12 cellular contexts compared by ENCODE assay signal in the genomic region with DNA sequence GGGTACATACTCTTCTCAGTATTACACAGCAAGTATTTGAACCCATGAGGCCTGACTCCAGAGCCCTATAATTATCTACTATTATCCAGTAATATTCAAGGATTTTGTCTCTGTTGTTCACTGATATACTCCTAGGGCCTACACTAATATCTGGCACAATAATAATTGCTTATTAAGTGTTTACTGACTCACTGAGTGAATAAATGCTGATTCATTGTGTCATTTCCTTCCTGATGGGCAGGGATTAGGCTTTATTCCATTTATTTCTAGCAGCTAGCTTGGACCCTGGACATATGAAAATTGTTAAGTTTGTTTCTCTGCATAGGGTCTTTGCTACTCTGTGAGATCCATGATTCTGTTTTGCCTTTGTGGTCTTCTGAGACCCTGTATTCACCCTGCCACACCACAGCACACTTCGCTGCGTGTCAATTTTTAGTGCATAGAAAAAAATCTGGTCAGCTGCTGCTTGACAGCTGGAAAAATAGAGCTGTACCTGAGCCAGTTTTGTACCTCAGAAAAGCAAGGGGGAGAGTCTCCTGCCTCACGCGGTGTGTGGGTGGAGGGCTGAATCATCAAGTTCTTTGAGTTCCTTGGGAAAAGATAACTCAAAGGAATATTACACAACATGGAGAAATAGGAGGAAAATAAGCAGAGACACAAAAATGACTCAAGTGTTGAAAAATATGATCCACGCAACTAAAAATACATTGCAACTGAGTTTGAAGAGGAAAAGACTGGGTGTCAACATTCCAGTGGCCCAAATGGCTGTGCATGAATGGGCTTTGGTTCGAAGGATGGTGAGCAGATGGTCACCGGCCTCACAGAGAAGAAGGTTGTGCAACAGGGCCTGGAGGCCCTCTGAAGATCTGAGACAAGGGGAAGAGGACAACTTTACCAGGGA. TPM values are rescaled to one million over a fixed set of nuclear protein-coding genes. Genes with fewer than 3 reads are reported as not detected.
A peak's percentile ranks its signal among the peaks of the same experiment; 100 is the strongest.
DNase-seq lines count a peak whose midpoint lies in the region; ATAC-seq and TF ChIP-seq lines count a peak whose summit lies in the region.
"Had no signal": no experiment of that assay in that cellular context is flagged by ENCODE, and none has a peak within 500 bp of the region (broad histone marks: within the 10 kb centered on the region; RNA-seq: fewer than 3 reads in every experiment).

No MANE protein-coding gene starts in this region.

- intact Hi-C loops in gastrocnemius medialis (cut with DNase I; ENCODE audit: low total_unique reads) = no loop called here

- H3K9ac ChIP-seq in adipocyte (ENCODE audit: low read length) = peak overlapping the region; percentile 57

- H3K27ac ChIP-seq in gastrocnemius medialis = peak overlapping the region; percentile 27 to 51 (median 44)

- H3K4me3 ChIP-seq in adipocyte (ENCODE audit: low read length) = no peak overlapping the region
- H3K4me3 ChIP-seq in gastrocnemius medialis = no peak overlapping the region

- peak in 1 of 2 donors; percentile 8 for TF ChIP-seq POLR2A in gastrocnemius medialis (IDR thresholded peaks at IDR 0.05)

- peak; percentile 76 to 85 for ATAC-seq in gastrocnemius medialis
- ATAC-seq in HG02642 (IDR thresholded peaks at IDR 0.05; ENCODE audit: poor library complexity, unreplicated experiment) = no peak
- no peak for ATAC-seq in HG02571 (IDR thresholded peaks at IDR 0.05; ENCODE audit: unreplicated experiment)

- H3K36me3 ChIP-seq in adipocyte (ENCODE audit: control insufficient read depth, insufficient read depth, low read length, severe bottlenecking) (no peaks in the 10 kb centered on the region), gastrocnemius medialis (no peaks in the 10 kb centered on the region)

- no peaks in the 10 kb centered on the region for H3K27me3 ChIP-seq in adipocyte (replicated peaks; ENCODE audit: control insufficient read depth, insufficient read depth, low read length)
- H3K27me3 ChIP-seq in gastrocnemius medialis = no peaks in the 10 kb centered on the region

- in situ Hi-C loops in gastrocnemius medialis (cut with MboI; ENCODE audit: low sequenced_read_pairs in 4 of 4) = no loop called here

- H3K9me3 ChIP-seq in adipocyte (ENCODE audit: control insufficient read depth, low read length) (no peaks in the 10 kb centered on the region), gastrocnemius medialis (no peaks in the 10 kb centered on the region)

- peak; percentile 78 for DNase-seq in GM03348 (ENCODE audit: low spot score)
- peak; percentile 80 for DNase-seq in adipocyte (ENCODE audit: low read depth)
- peak; percentile 51 for DNase-seq in glomerular endothelial cell (ENCODE audit: extremely low read depth, low read depth, low spot score)
- DNase-seq in gastrocnemius medialis = peak; percentile 50 to 68
- no peak for DNase-seq in NCI-H2081 treated with DMSO at 0.1 percent for 48 hours (lab: John Stamatoyannopoulos, UW)
- DNase-seq in NCI-H345 (lab: John Stamatoyannopoulos, UW) = no peak
- DNase-seq: amniotic stem cell; islet precursor cell; NCI-H524; stimulated activated CD4-positive, alpha-beta T cell treated with anti-CD3 and anti-CD28 coated beads, Interleukin-2, amount 100 ng/mL, for 48 hours had no signal

- TF ChIP-seq CTCF in gastrocnemius medialis (IDR thresholded peaks at IDR 0.05 in 4 of 5, conservative IDR thresholded peaks at IDR 0.05 in 1 of 5) = no peak

- H3K4me1 ChIP-seq in adipocyte (ENCODE audit: control insufficient read depth, insufficient read depth, low read length) (peaks cover 61% of the 10 kb centered on the region), gastrocnemius medialis (peaks cover 0 to 9% of the 10 kb centered on the region in 2 donors)

RNA-seq across cellular contexts. Expression of a gene that starts 18.9 kb away (rescaled TPM):
- 3.8 and 8.1 TPM in 2 replicates for total RNA-seq in glomerular endothelial cell
- 1 to 10 TPM; 2.2 to 7.9 (median 3.7) TPM for total RNA-seq in gastrocnemius medialis

RNA-seq across cellular contexts. Expression of a gene that starts 59.1 kb away (rescaled TPM):
- not detected in 2 replicates for total RNA-seq in glomerular endothelial cell
- not detected for total RNA-seq in gastrocnemius medialis

Comparison
In these comparisons a context has a peak if more than half of its experiments do, and no peak if none do; other contexts are left out.
1. DNase-seq: peak in GM03348 (single experiment), adipocyte (single experiment), glomerular endothelial cell (single experiment) and gastrocnemius medialis (2 of 2); none in NCI-H2081 treated with DMSO at 0.1 percent for 48 hours (single experiment) and NCI-H345 (single experiment).
2. ATAC-seq: peak in gastrocnemius medialis (2 of 2); none in HG02642 (single experiment) and HG02571 (single experiment).